ENCODE assay signal across 1 cellular context in the genomic region with DNA sequence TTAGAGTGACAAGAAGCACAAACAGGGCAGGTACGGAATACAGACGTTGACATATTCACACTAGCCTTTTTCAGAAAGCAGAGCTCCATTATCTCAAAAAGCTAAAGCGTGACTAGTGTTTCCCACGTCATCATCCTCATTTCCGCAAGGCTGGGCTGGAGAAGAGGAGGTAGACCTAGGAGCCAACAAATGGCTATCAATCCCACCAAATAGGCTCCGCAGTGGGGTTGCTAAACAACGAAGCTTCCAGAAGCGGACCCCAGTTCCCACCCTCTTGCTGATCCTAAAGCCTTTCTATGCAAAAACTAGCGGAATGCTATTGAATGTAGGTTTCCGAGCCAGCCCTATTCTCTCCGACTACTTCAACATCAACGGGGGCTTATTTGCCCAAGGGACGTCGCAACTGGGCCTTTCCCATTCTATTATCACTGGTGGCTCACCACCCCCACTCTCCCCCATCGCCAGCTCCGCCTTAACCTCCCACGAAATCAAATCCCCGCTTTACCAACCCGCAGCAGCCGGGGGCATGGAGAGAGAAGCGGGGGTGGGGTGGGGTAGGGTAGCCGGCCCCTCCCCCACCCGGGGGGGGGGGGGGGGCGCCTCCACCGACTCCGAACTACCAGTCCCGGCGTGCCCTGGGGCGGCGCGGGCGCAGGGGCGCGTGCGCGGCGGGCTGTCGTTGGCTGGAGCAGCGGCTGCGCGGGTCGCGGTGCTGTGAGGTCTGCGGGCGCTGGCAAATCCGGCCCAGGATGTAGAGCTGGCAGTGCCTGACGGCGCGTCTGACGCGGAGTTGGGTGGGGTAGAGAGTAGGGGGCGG.
TF ChIP-seq lines count a peak whose summit lies in the region.

A gene with protein sequence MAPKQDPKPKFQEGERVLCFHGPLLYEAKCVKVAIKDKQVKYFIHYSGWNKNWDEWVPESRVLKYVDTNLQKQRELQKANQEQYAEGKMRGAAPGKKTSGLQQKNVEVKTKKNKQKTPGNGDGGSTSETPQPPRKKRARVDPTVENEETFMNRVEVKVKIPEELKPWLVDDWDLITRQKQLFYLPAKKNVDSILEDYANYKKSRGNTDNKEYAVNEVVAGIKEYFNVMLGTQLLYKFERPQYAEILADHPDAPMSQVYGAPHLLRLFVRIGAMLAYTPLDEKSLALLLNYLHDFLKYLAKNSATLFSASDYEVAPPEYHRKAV (plus strand): TSS at position 736 of the 817 bp plus-strand sequence. CDS start 128 bp downstream, outside the sequence.

TF ChIP-seq in GM12878, 131 proteins besides CTCF, POLR2A, EP300 and RAD21 (continued from another document):
- TF ChIP-seq, protein P1, sequence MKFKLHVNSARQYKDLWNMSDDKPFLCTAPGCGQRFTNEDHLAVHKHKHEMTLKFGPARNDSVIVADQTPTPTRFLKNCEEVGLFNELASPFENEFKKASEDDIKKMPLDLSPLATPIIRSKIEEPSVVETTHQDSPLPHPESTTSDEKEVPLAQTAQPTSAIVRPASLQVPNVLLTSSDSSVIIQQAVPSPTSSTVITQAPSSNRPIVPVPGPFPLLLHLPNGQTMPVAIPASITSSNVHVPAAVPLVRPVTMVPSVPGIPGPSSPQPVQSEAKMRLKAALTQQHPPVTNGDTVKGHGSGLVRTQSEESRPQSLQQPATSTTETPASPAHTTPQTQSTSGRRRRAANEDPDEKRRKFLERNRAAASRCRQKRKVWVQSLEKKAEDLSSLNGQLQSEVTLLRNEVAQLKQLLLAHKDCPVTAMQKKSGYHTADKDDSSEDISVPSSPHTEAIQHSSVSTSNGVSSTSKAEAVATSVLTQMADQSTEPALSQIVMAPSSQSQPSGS (IDR thresholded peaks at IDR 0.05; ENCODE audit: low read length) = no peak
- TF ChIP-seq KAT2A (conservative IDR thresholded peaks at IDR 0.05; ENCODE audit: control insufficient read depth, low read depth, low read length) (no peak), RAD51 (IDR thresholded peaks at IDR 0.05) (no peak), JUNB (IDR thresholded peaks at IDR 0.05) (no peak), PAX5 (IDR thresholded peaks at IDR 0.05; ENCODE audit: borderline replicate concordance, low read depth, low read length) (no peak), RB1 (IDR thresholded peaks at IDR 0.05; ENCODE audit: borderline replicate concordance) (no peak), ETV6 (conservative IDR thresholded peaks at IDR 0.05 in 1 of 2, IDR thresholded peaks at IDR 0.05 in 1 of 2; ENCODE audit: borderline replicate concordance in 1 of 2, low read depth in 1 of 2) (no peak), SMAD1 (IDR thresholded peaks at IDR 0.05; ENCODE audit: low read depth, partially characterized antibody) (no peak), ZNF384 (IDR thresholded peaks at IDR 0.05; ENCODE audit: borderline replicate concordance, low read depth, low read length) (no peak)
- TF ChIP-seq, protein P2, sequence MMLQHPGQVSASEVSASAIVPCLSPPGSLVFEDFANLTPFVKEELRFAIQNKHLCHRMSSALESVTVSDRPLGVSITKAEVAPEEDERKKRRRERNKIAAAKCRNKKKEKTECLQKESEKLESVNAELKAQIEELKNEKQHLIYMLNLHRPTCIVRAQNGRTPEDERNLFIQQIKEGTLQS (IDR thresholded peaks at IDR 0.05; ENCODE audit: borderline replicate concordance, extremely low read depth, low read depth, low read length) = peak; percentile 91
- TF ChIP-seq, protein P3, sequence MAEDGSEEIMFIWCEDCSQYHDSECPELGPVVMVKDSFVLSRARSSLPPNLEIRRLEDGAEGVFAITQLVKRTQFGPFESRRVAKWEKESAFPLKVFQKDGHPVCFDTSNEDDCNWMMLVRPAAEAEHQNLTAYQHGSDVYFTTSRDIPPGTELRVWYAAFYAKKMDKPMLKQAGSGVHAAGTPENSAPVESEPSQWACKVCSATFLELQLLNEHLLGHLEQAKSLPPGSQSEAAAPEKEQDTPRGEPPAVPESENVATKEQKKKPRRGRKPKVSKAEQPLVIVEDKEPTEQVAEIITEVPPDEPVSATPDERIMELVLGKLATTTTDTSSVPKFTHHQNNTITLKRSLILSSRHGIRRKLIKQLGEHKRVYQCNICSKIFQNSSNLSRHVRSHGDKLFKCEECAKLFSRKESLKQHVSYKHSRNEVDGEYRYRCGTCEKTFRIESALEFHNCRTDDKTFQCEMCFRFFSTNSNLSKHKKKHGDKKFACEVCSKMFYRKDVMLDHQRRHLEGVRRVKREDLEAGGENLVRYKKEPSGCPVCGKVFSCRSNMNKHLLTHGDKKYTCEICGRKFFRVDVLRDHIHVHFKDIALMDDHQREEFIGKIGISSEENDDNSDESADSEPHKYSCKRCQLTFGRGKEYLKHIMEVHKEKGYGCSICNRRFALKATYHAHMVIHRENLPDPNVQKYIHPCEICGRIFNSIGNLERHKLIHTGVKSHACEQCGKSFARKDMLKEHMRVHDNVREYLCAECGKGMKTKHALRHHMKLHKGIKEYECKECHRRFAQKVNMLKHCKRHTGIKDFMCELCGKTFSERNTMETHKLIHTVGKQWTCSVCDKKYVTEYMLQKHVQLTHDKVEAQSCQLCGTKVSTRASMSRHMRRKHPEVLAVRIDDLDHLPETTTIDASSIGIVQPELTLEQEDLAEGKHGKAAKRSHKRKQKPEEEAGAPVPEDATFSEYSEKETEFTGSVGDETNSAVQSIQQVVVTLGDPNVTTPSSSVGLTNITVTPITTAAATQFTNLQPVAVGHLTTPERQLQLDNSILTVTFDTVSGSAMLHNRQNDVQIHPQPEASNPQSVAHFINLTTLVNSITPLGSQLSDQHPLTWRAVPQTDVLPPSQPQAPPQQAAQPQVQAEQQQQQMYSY (CRISPR knock-in tag; IDR thresholded peaks at IDR 0.05) = no peak
- TF ChIP-seq, protein P4, sequence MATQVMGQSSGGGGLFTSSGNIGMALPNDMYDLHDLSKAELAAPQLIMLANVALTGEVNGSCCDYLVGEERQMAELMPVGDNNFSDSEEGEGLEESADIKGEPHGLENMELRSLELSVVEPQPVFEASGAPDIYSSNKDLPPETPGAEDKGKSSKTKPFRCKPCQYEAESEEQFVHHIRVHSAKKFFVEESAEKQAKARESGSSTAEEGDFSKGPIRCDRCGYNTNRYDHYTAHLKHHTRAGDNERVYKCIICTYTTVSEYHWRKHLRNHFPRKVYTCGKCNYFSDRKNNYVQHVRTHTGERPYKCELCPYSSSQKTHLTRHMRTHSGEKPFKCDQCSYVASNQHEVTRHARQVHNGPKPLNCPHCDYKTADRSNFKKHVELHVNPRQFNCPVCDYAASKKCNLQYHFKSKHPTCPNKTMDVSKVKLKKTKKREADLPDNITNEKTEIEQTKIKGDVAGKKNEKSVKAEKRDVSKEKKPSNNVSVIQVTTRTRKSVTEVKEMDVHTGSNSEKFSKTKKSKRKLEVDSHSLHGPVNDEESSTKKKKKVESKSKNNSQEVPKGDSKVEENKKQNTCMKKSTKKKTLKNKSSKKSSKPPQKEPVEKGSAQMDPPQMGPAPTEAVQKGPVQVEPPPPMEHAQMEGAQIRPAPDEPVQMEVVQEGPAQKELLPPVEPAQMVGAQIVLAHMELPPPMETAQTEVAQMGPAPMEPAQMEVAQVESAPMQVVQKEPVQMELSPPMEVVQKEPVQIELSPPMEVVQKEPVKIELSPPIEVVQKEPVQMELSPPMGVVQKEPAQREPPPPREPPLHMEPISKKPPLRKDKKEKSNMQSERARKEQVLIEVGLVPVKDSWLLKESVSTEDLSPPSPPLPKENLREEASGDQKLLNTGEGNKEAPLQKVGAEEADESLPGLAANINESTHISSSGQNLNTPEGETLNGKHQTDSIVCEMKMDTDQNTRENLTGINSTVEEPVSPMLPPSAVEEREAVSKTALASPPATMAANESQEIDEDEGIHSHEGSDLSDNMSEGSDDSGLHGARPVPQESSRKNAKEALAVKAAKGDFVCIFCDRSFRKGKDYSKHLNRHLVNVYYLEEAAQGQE (IDR thresholded peaks at IDR 0.05; ENCODE audit: low read depth, low read length) = no peak
- TF ChIP-seq, protein P5, sequence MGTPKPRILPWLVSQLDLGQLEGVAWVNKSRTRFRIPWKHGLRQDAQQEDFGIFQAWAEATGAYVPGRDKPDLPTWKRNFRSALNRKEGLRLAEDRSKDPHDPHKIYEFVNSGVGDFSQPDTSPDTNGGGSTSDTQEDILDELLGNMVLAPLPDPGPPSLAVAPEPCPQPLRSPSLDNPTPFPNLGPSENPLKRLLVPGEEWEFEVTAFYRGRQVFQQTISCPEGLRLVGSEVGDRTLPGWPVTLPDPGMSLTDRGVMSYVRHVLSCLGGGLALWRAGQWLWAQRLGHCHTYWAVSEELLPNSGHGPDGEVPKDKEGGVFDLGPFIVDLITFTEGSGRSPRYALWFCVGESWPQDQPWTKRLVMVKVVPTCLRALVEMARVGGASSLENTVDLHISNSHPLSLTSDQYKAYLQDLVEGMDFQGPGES (IDR thresholded peaks at IDR 0.05) = 0 out of 2 replicates have a peak, but pooled peaks have one; percentile 23
- TF ChIP-seq, protein P6, sequence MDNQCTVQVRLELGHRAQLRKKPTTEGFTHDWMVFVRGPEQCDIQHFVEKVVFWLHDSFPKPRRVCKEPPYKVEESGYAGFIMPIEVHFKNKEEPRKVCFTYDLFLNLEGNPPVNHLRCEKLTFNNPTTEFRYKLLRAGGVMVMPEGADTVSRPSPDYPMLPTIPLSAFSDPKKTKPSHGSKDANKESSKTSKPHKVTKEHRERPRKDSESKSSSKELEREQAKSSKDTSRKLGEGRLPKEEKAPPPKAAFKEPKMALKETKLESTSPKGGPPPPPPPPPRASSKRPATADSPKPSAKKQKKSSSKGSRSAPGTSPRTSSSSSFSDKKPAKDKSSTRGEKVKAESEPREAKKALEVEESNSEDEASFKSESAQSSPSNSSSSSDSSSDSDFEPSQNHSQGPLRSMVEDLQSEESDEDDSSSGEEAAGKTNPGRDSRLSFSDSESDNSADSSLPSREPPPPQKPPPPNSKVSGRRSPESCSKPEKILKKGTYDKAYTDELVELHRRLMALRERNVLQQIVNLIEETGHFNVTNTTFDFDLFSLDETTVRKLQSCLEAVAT (IDR thresholded peaks at IDR 0.05) = no peak
- TF ChIP-seq, protein P7, sequence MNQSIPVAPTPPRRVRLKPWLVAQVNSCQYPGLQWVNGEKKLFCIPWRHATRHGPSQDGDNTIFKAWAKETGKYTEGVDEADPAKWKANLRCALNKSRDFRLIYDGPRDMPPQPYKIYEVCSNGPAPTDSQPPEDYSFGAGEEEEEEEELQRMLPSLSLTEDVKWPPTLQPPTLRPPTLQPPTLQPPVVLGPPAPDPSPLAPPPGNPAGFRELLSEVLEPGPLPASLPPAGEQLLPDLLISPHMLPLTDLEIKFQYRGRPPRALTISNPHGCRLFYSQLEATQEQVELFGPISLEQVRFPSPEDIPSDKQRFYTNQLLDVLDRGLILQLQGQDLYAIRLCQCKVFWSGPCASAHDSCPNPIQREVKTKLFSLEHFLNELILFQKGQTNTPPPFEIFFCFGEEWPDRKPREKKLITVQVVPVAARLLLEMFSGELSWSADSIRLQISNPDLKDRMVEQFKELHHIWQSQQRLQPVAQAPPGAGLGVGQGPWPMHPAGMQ (IDR thresholded peaks at IDR 0.05; ENCODE audit: borderline replicate concordance) = no peak
